In genomic region chrX:39493168-39493567, GRCh38 we compare ENCODE assay signal across 21 cellular contexts.
DNase-seq lines count a peak whose midpoint lies in the region; ATAC-seq, FAIRE-seq and TF ChIP-seq lines count a peak whose summit lies in the region.
"Had no signal": no experiment of that assay in that cellular context is flagged by ENCODE, and none has a peak within 500 bp of the region (broad histone marks: within the 10 kb centered on the region; RNA-seq: fewer than 3 reads in every experiment).

No MANE protein-coding gene starts in this region.

- peaks cover 46% of the 10 kb centered on the region for H3K4me1 Mint-ChIP-seq in activated naive CD4-positive, alpha-beta T cell treated with anti-CD3 and anti-CD28 coated beads for 36 hours (ENCODE audit: low read depth)

- no peaks in the 10 kb centered on the region for H3K36me3 ChIP-seq in OCI-LY3 (replicated peaks; ENCODE audit: low read depth, low read length)
- no peaks in the 10 kb centered on the region for H3K36me3 ChIP-seq in K562 (ENCODE audit: control insufficient read depth, insufficient read depth, low read length)
- H3K36me3 ChIP-seq in subcutaneous abdominal adipose tissue (ENCODE audit: control insufficient read depth in 5 of 5, insufficient read depth in 5 of 5, low read length in 5 of 5), result no peaks in the 10 kb centered on the region
- H3K36me3 ChIP-seq: brain microvascular endothelial cell, suprapubic skin had no signal

- H4K20me1 ChIP-seq in OCI-LY3 (ENCODE audit: insufficient read depth, low read length) (no peaks in the 10 kb centered on the region), K562 (replicated peaks; ENCODE audit: control insufficient read depth, insufficient read depth, low read length) (no peaks in the 10 kb centered on the region)

- peaks cover 22% of the 10 kb centered on the region; the same call in 1 of the 2 replicates for H3K27me3 ChIP-seq in OCI-LY3 (ENCODE audit: low read depth, low read length)
- H3K27me3 ChIP-seq in K562 (ENCODE audit: control insufficient read depth in 2 of 2, insufficient read depth in 2 of 2, low read length in 2 of 2), result no peaks in the 10 kb centered on the region
- H3K27me3 ChIP-seq in subcutaneous abdominal adipose tissue (ENCODE audit: control insufficient read depth in 5 of 5, insufficient read depth in 4 of 5, low read length in 5 of 5), result peaks cover 0 to 29% (median 15%) of the 10 kb centered on the region in 5 donors
- H3K27me3 ChIP-seq: brain microvascular endothelial cell, suprapubic skin had no signal

- no peak for TF ChIP-seq RAD21 in K562 (CRISPR knock-in tag; conservative IDR thresholded peaks at IDR 0.05 in 1 of 2, IDR thresholded peaks at IDR 0.05 in 1 of 2)

- no peak for DNase-seq in activated naive CD4-positive, alpha-beta T cell treated with anti-CD3 and anti-CD28 coated beads for 36 hours
- no peak for DNase-seq in activated naive CD4-positive, alpha-beta T cell (lab: John Stamatoyannopoulos, UW)
- DNase-seq in K562 (ENCODE audit: extremely low read depth in 1 of 4, low spot score in 3 of 4), result no peak
- no peak for DNase-seq in KBM-7
- DNase-seq: activated T-cell treated with anti-CD3 and anti-CD28 coated beads, Interleukin-2, amount 50 U/mL, for 72 hours; brain microvascular endothelial cell; effector memory CD4-positive, alpha-beta T cell; IMR-90; kidney glomerular epithelial cell; NCI-H2029 treated with DMSO at 0.1 percent for 48 hours; PC-3; psoas muscle; SHP77 had no signal

- H3K4me2 ChIP-seq in OCI-LY3 (ENCODE audit: low read length) (peak overlapping the region; percentile 79), K562 (ENCODE audit: insufficient read depth, low read length) (no peak overlapping the region)

- no peak for ATAC-seq in K562
- ATAC-seq in HG03159 (IDR thresholded peaks at IDR 0.05; ENCODE audit: unreplicated experiment), result no peak
- no peak for ATAC-seq in GM18867 (IDR thresholded peaks at IDR 0.05; ENCODE audit: unreplicated experiment)
- ATAC-seq: activated CD4-positive, CD25-positive, alpha-beta regulatory T cell treated with anti-CD3 and anti-CD28 coated beads, Interleukin-2, amount 50 U/mL, for 24 hours; activated T-cell treated with anti-CD3 and anti-CD28 coated beads, Interleukin-2, amount 50 U/mL, for 72 hours; PC-3 had no signal

- H3K9me3 ChIP-seq in OCI-LY3 (ENCODE audit: insufficient read depth, low read length) (no peaks in the 10 kb centered on the region), K562 (replicated peaks; ENCODE audit: control insufficient read depth, insufficient read depth, low read depth, low read length) (no peaks in the 10 kb centered on the region), subcutaneous abdominal adipose tissue (ENCODE audit: control insufficient read depth in 5 of 5, low read length in 5 of 5) (peaks cover 0 to 6% (median 0%) of the 10 kb centered on the region in 5 donors)
- H3K9me3 ChIP-seq: psoas muscle, suprapubic skin had no signal

- H3K79me2 ChIP-seq in OCI-LY3 (ENCODE audit: low read length) (no peaks in the 10 kb centered on the region), K562 (ENCODE audit: control insufficient read depth, insufficient read depth, low read length) (no peaks in the 10 kb centered on the region)

- TF ChIP-seq CTCF in OCI-LY3 (IDR thresholded peaks at IDR 0.05; ENCODE audit: low read depth, low read length) (no peak), K562 (IDR thresholded peaks at IDR 0.05 in 2 of 3, conservative IDR thresholded peaks at IDR 0.05 in 1 of 3; ENCODE audit: insufficient read depth in 2 of 3, low read depth in 1 of 3, low read length in 3 of 3) (no peak)

- intact Hi-C loops in activated naive CD4-positive, alpha-beta T cell treated with anti-CD3 and anti-CD28 coated beads for 36 hours (cut with micrococcal nuclease), result loop anchor here (5.0 kb wide), 1 partner anchor 51 kb away; no protein-coding TSS in a partner anchor
- intact Hi-C loops in K562 (cut with micrococcal nuclease), result no loop called here

- no peak overlapping the region for H3K4me3 Mint-ChIP-seq in activated naive CD4-positive, alpha-beta T cell treated with anti-CD3 and anti-CD28 coated beads for 36 hours
- H3K4me3 Mint-ChIP-seq: activated T-cell treated with anti-CD3 and anti-CD28 coated beads, Interleukin-2, amount 50 U/mL, for 72 hours had no signal

- H3K36me3 Mint-ChIP-seq in activated naive CD4-positive, alpha-beta T cell treated with anti-CD3 and anti-CD28 coated beads for 36 hours (ENCODE audit: low read depth), result no peaks in the 10 kb centered on the region

- POLR2A ChIA-PET in K562 (lab: Yijun Ruan, JAX), result interaction anchor here (0.6 kb wide), 1 partner anchor 32 kb away, joined by 3 read pairs; no protein-coding TSS in a partner anchor

- H2AFZ ChIP-seq in OCI-LY3 (ENCODE audit: low read depth, low read length), result no peak overlapping the region
- peak overlapping the region; percentile 76 for H2AFZ ChIP-seq in K562 (ENCODE audit: low read depth, low read length)

- no peaks in the 10 kb centered on the region for H3K9me3 Mint-ChIP-seq in activated naive CD4-positive, alpha-beta T cell treated with anti-CD3 and anti-CD28 coated beads for 36 hours

- no peak for TF ChIP-seq EP300 in K562 (IDR thresholded peaks at IDR 0.05; ENCODE audit: low read length)

- CTCF ChIA-PET in activated naive CD4-positive, alpha-beta T cell treated with anti-CD3 and anti-CD28 coated beads for 36 hours (lab: Charles Lee), result no interaction called here
- CTCF ChIA-PET in K562 (lab: Yijun Ruan, JAX; ENCODE audit: low intra/inter-chr PET ratio), result no interaction called here

- H3K9ac ChIP-seq in OCI-LY3 (ENCODE audit: low read length) (no peak overlapping the region), K562 (ENCODE audit: insufficient read depth in 1 of 2, low read depth in 2 of 2, low read length in 2 of 2) (no peak overlapping the region), subcutaneous abdominal adipose tissue (ENCODE audit: low read length in 5 of 5) (no peak overlapping the region)

- H3K27ac ChIP-seq in OCI-LY3 (ENCODE audit: low read length) (no peak overlapping the region), K562 (ENCODE audit: extremely low read depth, low read depth, low read length) (peak overlapping the region; percentile 75; the same call in 2 of the 3 replicates), subcutaneous abdominal adipose tissue (ENCODE audit: low read depth, low read length) (peak overlapping the region; percentile 19)
- H3K27ac ChIP-seq: brain microvascular endothelial cell, psoas muscle, suprapubic skin had no signal

- no peak for TF ChIP-seq POLR2A in K562 (conservative IDR thresholded peaks at IDR 0.05)

- FAIRE-seq in K562 (lab: Jason Lieb, UNC), result no peak
- FAIRE-seq: D721Med had no signal

- 44% methylated on average over 1 of the region's 1 CpG for WGBS in K562 (ENCODE audit: insufficient coverage, low coverage, missing lambda C conversion rate)

- in situ Hi-C loops in K562 (cut with MboI) (no loop called here), KBM-7 (cut with MboI; ENCODE audit: low pct_unique_long_range_greater_than_20kb, low sequenced_read_pairs) (no loop called here)

- peak overlapping the region; percentile 51 for H3K27ac Mint-ChIP-seq in activated naive CD4-positive, alpha-beta T cell treated with anti-CD3 and anti-CD28 coated beads for 36 hours
- H3K27ac Mint-ChIP-seq: activated T-cell treated with anti-CD3 and anti-CD28 coated beads, Interleukin-2, amount 50 U/mL, for 72 hours had no signal

- no peaks in the 10 kb centered on the region for H3K9me1 ChIP-seq in K562 (ENCODE audit: control insufficient read depth, insufficient read depth, low read length)

- BruUV-seq in K562 (replicated peaks; lab: Mats Ljungman, UMichigan), result no TSS peak

- H3K4me3 ChIP-seq in OCI-LY3 (ENCODE audit: low read length), result no peak overlapping the region
- H3K4me3 ChIP-seq in K562, result no peak overlapping the region
- no peak overlapping the region for H3K4me3 ChIP-seq in subcutaneous abdominal adipose tissue (ENCODE audit: low read depth in 1 of 5, low read length in 5 of 5)
- H3K4me3 ChIP-seq: lung, psoas muscle, suprapubic skin had no signal

- peaks cover 40% of the 10 kb centered on the region for H3K4me1 ChIP-seq in OCI-LY3 (ENCODE audit: low read length)
- peaks cover 10 to 31% of the 10 kb centered on the region in 2 experiments; a peak in 3 of 5 replicates for H3K4me1 ChIP-seq in K562 (replicated peaks in 1 of 2; ENCODE audit: control insufficient read depth in 2 of 2, insufficient read depth in 2 of 2, low read length in 2 of 2)
- peaks cover 0 to 24% (median 17%) of the 10 kb centered on the region in 5 donors for H3K4me1 ChIP-seq in subcutaneous abdominal adipose tissue (ENCODE audit: control insufficient read depth in 5 of 5, insufficient read depth in 5 of 5, low read length in 5 of 5)
- H3K4me1 ChIP-seq: psoas muscle had no signal

- H3K27me3 Mint-ChIP-seq in activated naive CD4-positive, alpha-beta T cell treated with anti-CD3 and anti-CD28 coated beads for 36 hours (ENCODE audit: low read depth), result no peaks in the 10 kb centered on the region

TF ChIP-seq in K562, 482 proteins besides CTCF, POLR2A, EP300 and RAD21:
- TF ChIP-seq ARHGAP35 (IDR thresholded peaks at IDR 0.05; ENCODE audit: partially characterized antibody) (no peak), HMGXB4 (CRISPR knock-in tag; IDR thresholded peaks at IDR 0.05) (no peak), NR4A1 (CRISPR knock-in tag; IDR thresholded peaks at IDR 0.05) (no peak), NR4A1 (tag; IDR thresholded peaks at IDR 0.05) (no peak)
TF ChIP-seq in K562: peak in this region for 0.
